17 cellular contexts compared by ENCODE assay signal in genomic region chr9:103802068-103802467, GRCh38.
"Had no signal": no experiment of that assay in that cellular context is flagged by ENCODE, and none has a peak within 500 bp of the region (broad histone marks: within the 10 kb centered on the region; RNA-seq: fewer than 3 reads in every experiment).

No MANE protein-coding gene starts in this region.

- DNase-seq: activated CD4-positive, alpha-beta T cell treated with anti-CD3 and anti-CD28 coated beads, Interleukin-2, amount 50 U/mL, for 1 hour; activated CD8-positive, alpha-beta memory T cell treated with anti-CD3 and anti-CD28 coated beads, Interleukin-2, amount 50 U/mL, for 4 hours; activated naive CD4-positive, alpha-beta T cell treated with anti-CD3 and anti-CD28 coated beads for 36 hours; activated T-cell treated with anti-CD3 and anti-CD28 coated beads, Interleukin-2, amount 50 U/mL, for 4 hours; aorta; effector memory CD8-positive, alpha-beta T cell; esophagus squamous epithelium; head of caudate nucleus; left ventricle myocardium inferior; mammary epithelial cell; nephron progenitor cell; occipital lobe; stimulated activated CD4-positive, alpha-beta T cell treated with anti-CD3 and anti-CD28 coated beads, Interleukin-12 subunit alpha, Interleukin-12 subunit beta, amount 100 ng/mL, for 4 hours; stimulated activated CD4-positive, alpha-beta T cell treated with anti-CD3 and anti-CD28 coated beads, Interleukin-1b, Interleukin-23, amount 100 ng/mL, for 48 hours; stimulated activated naive CD4-positive, alpha-beta T cell treated with Interleukin-2 at 50 U/mL for 16 hours; tibial artery had no signal

- ATAC-seq: activated CD4-positive, CD25-positive, alpha-beta regulatory T cell treated with anti-CD3 and anti-CD28 coated beads, Interleukin-2, amount 50 U/mL, for 24 hours; activated T-cell treated with anti-CD3 and anti-CD28 coated beads, Interleukin-2, amount 50 U/mL, for 4 hours; effector memory CD8-positive, alpha-beta T cell had no signal
